8 cellular contexts compared by ENCODE assay signal in genomic region chr17:7296189-7296861, GRCh38. TPM values are rescaled to one million over a fixed set of nuclear protein-coding genes. Genes with fewer than 3 reads are reported as not detected.
A peak's percentile ranks its signal among the peaks of the same experiment; 100 is the strongest.
DNase-seq lines count a peak whose midpoint lies in the region; ATAC-seq, FAIRE-seq and TF ChIP-seq lines count a peak whose summit lies in the region.

No MANE protein-coding gene starts in this region.

- H3K4me1 ChIP-seq in neutrophil (ENCODE audit: control insufficient read depth in 1 of 2, insufficient read depth in 1 of 2, low read depth in 1 of 2, low read length in 1 of 2) (peaks cover 18 to 26% of the 10 kb centered on the region in 2 experiments), tibial artery (peaks cover 0 to 44% (median 32%) of the 10 kb centered on the region in 4 donors)

- intact Hi-C loops in tibial artery (cut with DNase I; ENCODE audit: low total_unique reads), result loop anchor here (1.0 kb wide), 1 partner anchor 16 kb away; no protein-coding TSS in a partner anchor

- peaks cover 89% of the 10 kb centered on the region for H3K27me3 ChIP-seq in neutrophil
- H3K27me3 ChIP-seq in tibial artery, result peaks cover 0 to 48% of the 10 kb centered on the region in 2 donors

- H3K4me3 ChIP-seq in neutrophil (ENCODE audit: low read depth in 1 of 2, low read length in 1 of 2) (peak overlapping the region in 1 of 2 experiments; percentile 39), tibial artery (peak overlapping the region; percentile 6 to 27)

- DNase-seq in DMS53 treated with DMSO at 0.1 percent for 48 hours (lab: John Stamatoyannopoulos, UW; ENCODE audit: unreplicated experiment), result peak; percentile 83
- DNase-seq in HuH-7.5 (ENCODE audit: low spot score), result peak; percentile 87
- peak; percentile 75 for DNase-seq in RPMI7951 (ENCODE audit: low read depth)
- peak; percentile 46 for DNase-seq in activated gamma-delta T cell (lab: John Stamatoyannopoulos, UW)
- peak; percentile 89 to 94 for DNase-seq in frontal cortex (ENCODE audit: low spot score in 2 of 2)
- DNase-seq in tibial artery, result peak; percentile 74 to 94

- ATAC-seq in GM21381 (IDR thresholded peaks at IDR 0.05; ENCODE audit: unreplicated experiment), result no peak

- no peak overlapping the region for H3K27ac ChIP-seq in neutrophil
- H3K27ac ChIP-seq in tibial artery, result peak overlapping the region; percentile 29 to 61

- H3K9me3 ChIP-seq in neutrophil (no peaks in the 10 kb centered on the region), tibial artery (no peaks in the 10 kb centered on the region)

- no peaks in the 10 kb centered on the region for H3K36me3 ChIP-seq in neutrophil
- H3K36me3 ChIP-seq in tibial artery, result no peaks in the 10 kb centered on the region

- TF ChIP-seq CTCF in neutrophil (IDR thresholded peaks at IDR 0.05), result peak; percentile 91
- peak; percentile 92 to 98 for TF ChIP-seq CTCF in tibial artery (IDR thresholded peaks at IDR 0.05)

- FAIRE-seq in frontal cortex (lab: Jason Lieb, UNC), result no peak

RNA-seq across cellular contexts. Expression of gene YBX2, which starts 1.9 kb away (rescaled TPM):
- 0.49 and 0.60 TPM in 2 replicates for total RNA-seq in RPMI7951 (2014; rRNA removed; shearing (Covaris generic))
- 1.2 TPM for total RNA-seq in frontal cortex

RNA-seq across cellular contexts. Expression of gene EIF5A, which starts 11.1 kb away (rescaled TPM):
- total RNA-seq in RPMI7951 (2014; rRNA removed; shearing (Covaris generic)), result 414 and 526 TPM in 2 replicates
- total RNA-seq in frontal cortex, result 208 TPM

RNA-seq across cellular contexts. Expression of gene SLC2A4, which starts 14.8 kb away (rescaled TPM):
- total RNA-seq in RPMI7951 (2014; rRNA removed; shearing (Covaris generic)), result 0.20 TPM in 1 of 2 replicates, not detected in the other
- total RNA-seq in frontal cortex, result under 0.01 TPM

RNA-seq across cellular contexts. Expression of gene GPS2, which starts 18.8 kb away (rescaled TPM):
- total RNA-seq in RPMI7951 (2014; rRNA removed; shearing (Covaris generic)), result 92.7 and 97.9 TPM in 2 replicates
- 35.5 TPM for total RNA-seq in frontal cortex

RNA-seq across cellular contexts. Expression of gene NEURL4, which starts 32.8 kb away (rescaled TPM):
- total RNA-seq in RPMI7951 (2014; rRNA removed; shearing (Covaris generic)), result 3.5 and 4.8 TPM in 2 replicates
- total RNA-seq in frontal cortex, result 44.8 TPM
